In genomic region chr14:104590240-104590965, GRCh38 we compare ENCODE assay signal across 20 cellular contexts. TPM values are rescaled to one million over a fixed set of nuclear protein-coding genes. Genes with fewer than 3 reads are reported as not detected.
DNase-seq lines count a peak whose midpoint lies in the region; ATAC-seq and TF ChIP-seq lines count a peak whose summit lies in the region.
"Had no signal": no experiment of that assay in that cellular context is flagged by ENCODE, and none has a peak within 500 bp of the region (broad histone marks: within the 10 kb centered on the region; RNA-seq: fewer than 3 reads in every experiment).

No MANE protein-coding gene starts in this region.

- H3K27ac Mint-ChIP-seq in GM23338: no peak overlapping the region
- H3K27ac Mint-ChIP-seq in naive thymus-derived CD8-positive, alpha-beta T cell: no peak overlapping the region

- peak overlapping the region; percentile 15; the same call in 1 of the 2 replicates for H3K4me2 ChIP-seq in PC-3 (ENCODE audit: low read length)
- H3K4me2 ChIP-seq in smooth muscle cell: peak overlapping the region; percentile 31
- no peak overlapping the region for H3K4me2 ChIP-seq in GM23338
- H3K4me2 ChIP-seq: A549 had no signal

- 0 out of 2 replicates have a peak overlapping the region, but pooled peaks have one; percentile 50 for H2AFZ ChIP-seq in PC-3 (ENCODE audit: low read length)
- H2AFZ ChIP-seq in smooth muscle cell (ENCODE audit: low read depth): no peak overlapping the region
- no peak overlapping the region for H2AFZ ChIP-seq in GM23338

- H3K36me3 ChIP-seq in right atrium auricular region (peaks cover 20% of the 10 kb centered on the region), PC-3 (ENCODE audit: low read depth, low read length) (no peaks in the 10 kb centered on the region), smooth muscle cell (ENCODE audit: low read depth) (no peaks in the 10 kb centered on the region), GM23338 (ENCODE audit: insufficient read depth) (no peaks in the 10 kb centered on the region)

- H3F3A ChIP-seq in PC-3 (ENCODE audit: low read length, unreplicated experiment) (no peaks in the 10 kb centered on the region), smooth muscle cell (ENCODE audit: low read depth) (no peaks in the 10 kb centered on the region), GM23338 (replicated peaks; ENCODE audit: low read depth) (no peaks in the 10 kb centered on the region)

- no peaks in the 10 kb centered on the region for H3K9me2 ChIP-seq in PC-3 (replicated peaks; ENCODE audit: low read length)
- no peaks in the 10 kb centered on the region for H3K9me2 ChIP-seq in GM23338 (ENCODE audit: insufficient read depth)

- no peaks in the 10 kb centered on the region; the same call in 2 of the 3 replicates for H3K36me3 Mint-ChIP-seq in GM23338 (ENCODE audit: low read depth)
- H3K36me3 Mint-ChIP-seq in naive thymus-derived CD8-positive, alpha-beta T cell: no peaks in the 10 kb centered on the region

- H3K4me1 ChIP-seq in right atrium auricular region (peaks cover 0 to 41% of the 10 kb centered on the region in 2 donors), PC-3 (ENCODE audit: insufficient read depth, low read length) (no peaks in the 10 kb centered on the region), smooth muscle cell (ENCODE audit: low read depth) (no peaks in the 10 kb centered on the region), GM23338 (ENCODE audit: insufficient read depth) (no peaks in the 10 kb centered on the region)
- H3K4me1 ChIP-seq: A549 had no signal

- BruUV-seq in PC-3 (replicated peaks; lab: Mats Ljungman, UMichigan): no TSS peak

- CTCF ChIA-PET in PC-3 (lab: Charles Lee): no interaction called here

- H3K9ac ChIP-seq in PC-3 (ENCODE audit: low read length) (no peak overlapping the region), smooth muscle cell (ENCODE audit: low read depth) (no peak overlapping the region)

- WGBS in smooth muscle cell (ENCODE audit: low lambda C conversion rate): 83% methylated on average over 23 of the region's 23 CpGs

- H4K20me1 ChIP-seq in PC-3 (ENCODE audit: low read length) (no peaks in the 10 kb centered on the region), smooth muscle cell (ENCODE audit: low read depth) (no peaks in the 10 kb centered on the region), GM23338 (replicated peaks; ENCODE audit: insufficient read depth) (no peaks in the 10 kb centered on the region)

- DNase-seq in left ventricle myocardium superior (peak; percentile 24), right atrium auricular region (ENCODE audit: low spot score) (no peak), PC-3 (no peak), fibroblast of villous mesenchyme (ENCODE audit: low read depth) (peak; percentile 13), smooth muscle cell (lab: John Stamatoyannopoulos, UW; ENCODE audit: unreplicated experiment) (no peak), GM23338 (ENCODE audit: low spot score) (no peak)
- DNase-seq in effector CD4-positive, alpha-beta T cell: no peak
- no peak for DNase-seq in naive thymus-derived CD8-positive, alpha-beta T cell
- DNase-seq: AML-193, DND-41, GOT3, KBM-7, NCI-H1105 treated with DMSO at 0.1 percent for 48 hours, NCI-H1694, NCI-H2081 treated with DMSO at 0.1 percent for 48 hours, NCI-H446 treated with DMSO at 0.1 percent for 48 hours, NCI-H69, SHP77 treated with DMSO at 0.1 percent for 48 hours had no signal

- H3K4me3 ChIP-seq in right atrium auricular region (no peak overlapping the region), PC-3 (ENCODE audit: low read length) (no peak overlapping the region), fibroblast of villous mesenchyme (ENCODE audit: low read depth, low read length) (peak overlapping the region; percentile 41), smooth muscle cell (no peak overlapping the region), GM23338 (no peak overlapping the region)
- H3K4me3 ChIP-seq: A549 had no signal

- no peaks in the 10 kb centered on the region; the same call in 2 of the 3 replicates for H3K4me1 Mint-ChIP-seq in GM23338
- H3K4me1 Mint-ChIP-seq in naive thymus-derived CD8-positive, alpha-beta T cell: peaks cover 0 to 6% (median 0%) of the 10 kb centered on the region in 4 donors

- no peak overlapping the region for H3K4me3 Mint-ChIP-seq in GM23338
- no peak overlapping the region for H3K4me3 Mint-ChIP-seq in naive thymus-derived CD8-positive, alpha-beta T cell

- POLR2A ChIA-PET in PC-3 (lab: Charles Lee; ENCODE audit: unreplicated experiment): no interaction called here
- POLR2A ChIA-PET in naive thymus-derived CD8-positive, alpha-beta T cell (lab: Charles Lee): no interaction called here

- H3K79me2 ChIP-seq in PC-3 (ENCODE audit: low read length) (no peaks in the 10 kb centered on the region), smooth muscle cell (ENCODE audit: low read depth) (no peaks in the 10 kb centered on the region), GM23338 (replicated peaks; ENCODE audit: insufficient read depth) (no peaks in the 10 kb centered on the region)

- ATAC-seq in left ventricle myocardium superior (no peak), PC-3 (no peak), GM23338 (no peak)
- ATAC-seq in naive thymus-derived CD8-positive, alpha-beta T cell: no peak
- ATAC-seq: HCT116 had no signal

- TF ChIP-seq CTCF in right atrium auricular region (IDR thresholded peaks at IDR 0.05) (no peak), PC-3 (conservative IDR thresholded peaks at IDR 0.05; ENCODE audit: low read depth, low read length) (no peak), fibroblast of villous mesenchyme (IDR thresholded peaks at IDR 0.05; ENCODE audit: insufficient read depth, low read depth, low read length) (no peak), smooth muscle cell (IDR thresholded peaks at IDR 0.05; ENCODE audit: borderline replicate concordance, insufficient read depth, poor library complexity, severe bottlenecking) (no peak), GM23338 (conservative IDR thresholded peaks at IDR 0.05; ENCODE audit: low read depth in 2 of 2) (no peak)

- no peaks in the 10 kb centered on the region for H3K27me3 ChIP-seq in right atrium auricular region
- peaks cover 26% of the 10 kb centered on the region for H3K27me3 ChIP-seq in PC-3 (ENCODE audit: low read length)
- H3K27me3 ChIP-seq in smooth muscle cell (ENCODE audit: low read depth): no peaks in the 10 kb centered on the region
- H3K27me3 ChIP-seq in GM23338 (ENCODE audit: insufficient read depth): no peaks in the 10 kb centered on the region

- intact Hi-C loops in left ventricle myocardium superior (cut with micrococcal nuclease): no loop called here
- intact Hi-C loops in PC-3 (cut with micrococcal nuclease): no loop called here

- H3K27ac ChIP-seq in right atrium auricular region: no peak overlapping the region
- H3K27ac ChIP-seq in PC-3 (ENCODE audit: low read length): no peak overlapping the region
- no peak overlapping the region for H3K27ac ChIP-seq in smooth muscle cell (ENCODE audit: low read depth)
- no peak overlapping the region for H3K27ac ChIP-seq in GM23338 (ENCODE audit: low read depth)
- H3K27ac ChIP-seq: A549 had no signal

- H3K27me3 Mint-ChIP-seq in GM23338 (ENCODE audit: insufficient read depth, low read depth, poor library complexity): peaks cover 11% of the 10 kb centered on the region
- peaks cover 8 to 22% (median 8%) of the 10 kb centered on the region in 5 donors for H3K27me3 Mint-ChIP-seq in naive thymus-derived CD8-positive, alpha-beta T cell

- no peaks in the 10 kb centered on the region; the same call in 2 of the 3 replicates for H3K9me3 Mint-ChIP-seq in GM23338
- no peaks in the 10 kb centered on the region for H3K9me3 Mint-ChIP-seq in naive thymus-derived CD8-positive, alpha-beta T cell

- H3K9me3 ChIP-seq in right atrium auricular region (no peaks in the 10 kb centered on the region), PC-3 (ENCODE audit: low read length) (no peaks in the 10 kb centered on the region), smooth muscle cell (replicated peaks; ENCODE audit: low read depth) (no peaks in the 10 kb centered on the region)
- H3K9me3 ChIP-seq: A549 had no signal

TF ChIP-seq in GM23338, 12 proteins besides CTCF, POLR2A, EP300 and RAD21 (continues in another document):
- TF ChIP-seq ETS1 (IDR thresholded peaks at IDR 0.05) (no peak), POLR2AphosphoS5 (IDR thresholded peaks at IDR 0.05; ENCODE audit: low read depth) (no peak)

RNA-seq across cellular contexts. Expression of gene C14orf180, which starts 10.8 kb away (rescaled TPM):
- total RNA-seq in left ventricle myocardium superior (53.8 TPM), right atrium auricular region (100 to 1,000 TPM in 1 of 2 donors, 10 to 100 TPM in 1; 59.5 to 135 TPM), PC-3 (2014; rRNA removed) (not detected in 2 replicates), fibroblast of villous mesenchyme (not detected in 2 replicates), smooth muscle cell (0.54 and 0.63 TPM in 2 replicates)
- polyA plus RNA-seq in smooth muscle cell (0.35 and 1.2 TPM in 2 replicates), GM23338 (2016; fragmentation: Nextera tagmentation; extraction: Ambion mirVana) (not detected in 2 replicates)
- total RNA-seq in GM23338 (2014; rRNA removed; shearing (Covaris generic)): not detected in 2 replicates
- total RNA-seq in naive thymus-derived CD8-positive, alpha-beta T cell: not detected
- not detected for polyA plus RNA-seq in naive thymus-derived CD8-positive, alpha-beta T cell
- polyA plus RNA-seq: A549 had no signal

RNA-seq across cellular contexts. Expression of gene TMEM179, which starts 14.2 kb away (rescaled TPM):
- total RNA-seq in left ventricle myocardium superior: not detected
- total RNA-seq in right atrium auricular region: 1 to 10 TPM in 1 of 2 donors, under 1 TPM in 1; 0.52 to 2.2 TPM
- total RNA-seq in PC-3 (2014; rRNA removed): not detected in 2 replicates
- under 0.01 TPM in 1 of 2 replicates, not detected in the other for total RNA-seq in fibroblast of villous mesenchyme
- 1.8 and 4.8 TPM in 2 replicates for total RNA-seq in smooth muscle cell
- 0.87 and 1.9 TPM in 2 replicates for polyA plus RNA-seq in smooth muscle cell
- total RNA-seq in GM23338 (2014; rRNA removed; shearing (Covaris generic)): 4.8 and 5.0 TPM in 2 replicates
- 1.0 and 2.2 TPM in 2 replicates for polyA plus RNA-seq in GM23338 (2016; fragmentation: Nextera tagmentation; extraction: Ambion mirVana)
- not detected for total RNA-seq in naive thymus-derived CD8-positive, alpha-beta T cell
- not detected for polyA plus RNA-seq in naive thymus-derived CD8-positive, alpha-beta T cell

Comparison
In these comparisons a context has a peak if more than half of its experiments do, and no peak if none do; other contexts are left out.
1. DNase-seq: peak in left ventricle myocardium superior (single experiment) and fibroblast of villous mesenchyme (single experiment); none in right atrium auricular region (single experiment), PC-3 (single experiment), smooth muscle cell (single experiment), GM23338 (single experiment), effector CD4-positive, alpha-beta T cell (single experiment) and naive thymus-derived CD8-positive, alpha-beta T cell (0 of 10).
2. RNA of gene C14orf180, which starts 10.8 kb away (total RNA-seq): 59.5 to 135 TPM in right atrium auricular region and 53.8 TPM in left ventricle myocardium superior (single experiment); 0.54 to 0.63 TPM in smooth muscle cell, not detected in PC-3, not detected in fibroblast of villous mesenchyme, not detected in GM23338 and not detected in naive thymus-derived CD8-positive, alpha-beta T cell; every median in the first group is over 10 times any median in the second.